ENCODE assay signal across 1 cellular context in the genomic region with DNA sequence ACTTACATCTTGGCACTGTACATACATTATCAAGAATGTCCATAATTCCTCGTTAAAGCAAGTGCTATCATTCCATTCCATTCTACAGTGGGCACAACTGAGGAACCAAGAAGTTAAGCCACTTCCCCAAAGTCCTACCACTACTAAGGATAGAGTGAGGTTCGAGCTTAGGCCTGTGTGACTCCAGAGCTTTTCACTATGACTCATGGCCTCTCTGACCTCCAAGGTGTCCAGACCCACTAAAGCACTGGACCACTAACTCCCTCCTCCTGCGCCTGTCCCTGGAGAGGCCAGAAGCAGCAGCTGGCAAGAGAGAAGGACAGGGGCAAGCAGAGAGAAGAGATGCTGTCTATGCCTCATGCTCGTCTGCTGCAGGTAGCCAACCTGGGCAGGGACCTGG.
TF ChIP-seq lines count a peak whose summit lies in the region.

No MANE protein-coding gene starts in this region.

TF ChIP-seq in WTC11, 78 proteins besides CTCF, POLR2A, EP300 and RAD21 (continued from another document):
- TF ChIP-seq, protein P1, sequence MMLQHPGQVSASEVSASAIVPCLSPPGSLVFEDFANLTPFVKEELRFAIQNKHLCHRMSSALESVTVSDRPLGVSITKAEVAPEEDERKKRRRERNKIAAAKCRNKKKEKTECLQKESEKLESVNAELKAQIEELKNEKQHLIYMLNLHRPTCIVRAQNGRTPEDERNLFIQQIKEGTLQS (CRISPR knock-in tag; conservative IDR thresholded peaks at IDR 0.05), result no peak
- TF ChIP-seq GTF2I (CRISPR knock-in tag; conservative IDR thresholded peaks at IDR 0.05) (no peak), RORB (CRISPR knock-in tag; IDR thresholded peaks at IDR 0.05) (no peak), HMGA2 (CRISPR knock-in tag; IDR thresholded peaks at IDR 0.05) (no peak), NFE2L1 (CRISPR knock-in tag; IDR thresholded peaks at IDR 0.05) (no peak)
- TF ChIP-seq, protein P2, sequence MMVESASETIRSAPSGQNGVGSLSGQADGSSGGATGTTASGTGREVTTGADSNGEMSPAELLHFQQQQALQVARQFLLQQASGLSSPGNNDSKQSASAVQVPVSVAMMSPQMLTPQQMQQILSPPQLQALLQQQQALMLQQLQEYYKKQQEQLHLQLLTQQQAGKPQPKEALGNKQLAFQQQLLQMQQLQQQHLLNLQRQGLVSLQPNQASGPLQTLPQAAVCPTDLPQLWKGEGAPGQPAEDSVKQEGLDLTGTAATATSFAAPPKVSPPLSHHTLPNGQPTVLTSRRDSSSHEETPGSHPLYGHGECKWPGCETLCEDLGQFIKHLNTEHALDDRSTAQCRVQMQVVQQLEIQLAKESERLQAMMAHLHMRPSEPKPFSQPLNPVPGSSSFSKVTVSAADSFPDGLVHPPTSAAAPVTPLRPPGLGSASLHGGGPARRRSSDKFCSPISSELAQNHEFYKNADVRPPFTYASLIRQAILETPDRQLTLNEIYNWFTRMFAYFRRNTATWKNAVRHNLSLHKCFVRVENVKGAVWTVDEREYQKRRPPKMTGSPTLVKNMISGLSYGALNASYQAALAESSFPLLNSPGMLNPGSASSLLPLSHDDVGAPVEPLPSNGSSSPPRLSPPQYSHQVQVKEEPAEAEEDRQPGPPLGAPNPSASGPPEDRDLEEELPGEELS (CRISPR knock-in tag; IDR thresholded peaks at IDR 0.05), result no peak
- TF ChIP-seq, protein P3, sequence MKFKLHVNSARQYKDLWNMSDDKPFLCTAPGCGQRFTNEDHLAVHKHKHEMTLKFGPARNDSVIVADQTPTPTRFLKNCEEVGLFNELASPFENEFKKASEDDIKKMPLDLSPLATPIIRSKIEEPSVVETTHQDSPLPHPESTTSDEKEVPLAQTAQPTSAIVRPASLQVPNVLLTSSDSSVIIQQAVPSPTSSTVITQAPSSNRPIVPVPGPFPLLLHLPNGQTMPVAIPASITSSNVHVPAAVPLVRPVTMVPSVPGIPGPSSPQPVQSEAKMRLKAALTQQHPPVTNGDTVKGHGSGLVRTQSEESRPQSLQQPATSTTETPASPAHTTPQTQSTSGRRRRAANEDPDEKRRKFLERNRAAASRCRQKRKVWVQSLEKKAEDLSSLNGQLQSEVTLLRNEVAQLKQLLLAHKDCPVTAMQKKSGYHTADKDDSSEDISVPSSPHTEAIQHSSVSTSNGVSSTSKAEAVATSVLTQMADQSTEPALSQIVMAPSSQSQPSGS (CRISPR knock-in tag; IDR thresholded peaks at IDR 0.05; ENCODE audit: borderline replicate concordance, low read depth), result no peak
